11 cellular contexts compared by ENCODE assay signal in genomic region chr14:35337074-35337556, GRCh38. TPM values are rescaled to one million over a fixed set of nuclear protein-coding genes. Genes with fewer than 3 reads are reported as not detected.
DNase-seq lines count a peak whose midpoint lies in the region; ATAC-seq and TF ChIP-seq lines count a peak whose summit lies in the region.
"Had no signal": no experiment of that assay in that cellular context is flagged by ENCODE, and none has a peak within 500 bp of the region (broad histone marks: within the 10 kb centered on the region; RNA-seq: fewer than 3 reads in every experiment).

No MANE protein-coding gene starts in this region.

- H3K27me3 ChIP-seq in CD8-positive, alpha-beta memory T cell (ENCODE audit: insufficient read depth, low read length, poor library complexity, severe bottlenecking), result no peaks in the 10 kb centered on the region
- H3K27me3 ChIP-seq in ascending aorta (no peaks in the 10 kb centered on the region), gastrocnemius medialis (no peaks in the 10 kb centered on the region)

- ATAC-seq in left lobe of liver (peak; percentile 2), gastrocnemius medialis (no peak), GM19467 (IDR thresholded peaks at IDR 0.05; ENCODE audit: unreplicated experiment) (no peak)
- ATAC-seq: activated CD8-positive, alpha-beta T cell treated with anti-CD3 and anti-CD28 coated beads for 36 hours had no signal

- H3K36me3 Mint-ChIP-seq in CD8-positive, alpha-beta memory T cell, result no peaks in the 10 kb centered on the region

- intact Hi-C loops in ascending aorta (cut with DNase I), result no loop called here
- intact Hi-C loops in gastrocnemius medialis (cut with DNase I; ENCODE audit: low total_unique reads), result no loop called here

- no peak for TF ChIP-seq POLR2A in gastrocnemius medialis (IDR thresholded peaks at IDR 0.05)

- peak overlapping the region in 5 of 8 donors; percentile 22 to 79 (median 63) for H3K27ac Mint-ChIP-seq in CD8-positive, alpha-beta memory T cell
- H3K27ac Mint-ChIP-seq: activated CD8-positive, alpha-beta T cell treated with anti-CD3 and anti-CD28 coated beads for 36 hours; stimulated activated naive CD8-positive, alpha-beta T cell treated with anti-CD3 and anti-CD28 coated beads, Interleukin-15, Interleukin-2, amounts not matched to agents 100 ng/mL and 50 ng/mL, for 24 hours had no signal

- POLR2A ChIA-PET in CD8-positive, alpha-beta memory T cell (lab: Charles Lee), result no interaction called here

- TF ChIP-seq CTCF in ascending aorta (IDR thresholded peaks at IDR 0.05) (no peak), gastrocnemius medialis (IDR thresholded peaks at IDR 0.05 in 4 of 5, conservative IDR thresholded peaks at IDR 0.05 in 1 of 5) (no peak)

- no peak for DNase-seq in CD8-positive, alpha-beta memory T cell
- no peak for DNase-seq in ascending aorta (ENCODE audit: low spot score in 2 of 2)
- no peak for DNase-seq in left lobe of liver (ENCODE audit: low spot score)
- no peak for DNase-seq in gastrocnemius medialis
- DNase-seq in SW480 (ENCODE audit: low spot score), result no peak
- DNase-seq in NCI-H1417 treated with DMSO at 0.1 percent for 48 hours (lab: John Stamatoyannopoulos, UW), result no peak
- DNase-seq in LoVo (ENCODE audit: low spot score), result no peak
- DNase-seq: activated CD8-positive, alpha-beta T cell treated with anti-CD3 and anti-CD28 coated beads for 36 hours; NCI-H146 had no signal

- H3K27ac ChIP-seq in CD8-positive, alpha-beta memory T cell (ENCODE audit: low read depth, low read length), result no peak overlapping the region
- H3K27ac ChIP-seq in ascending aorta, result peak overlapping the region; percentile 76 to 80
- H3K27ac ChIP-seq in gastrocnemius medialis, result peak overlapping the region; percentile 84 to 94 (median 86)

- no peaks in the 10 kb centered on the region for H3K36me3 ChIP-seq in CD8-positive, alpha-beta memory T cell (ENCODE audit: insufficient read depth, low read length)
- no peaks in the 10 kb centered on the region for H3K36me3 ChIP-seq in ascending aorta
- H3K36me3 ChIP-seq in gastrocnemius medialis, result no peaks in the 10 kb centered on the region

- H3K9me3 Mint-ChIP-seq in CD8-positive, alpha-beta memory T cell, result no peaks in the 10 kb centered on the region
- H3K9me3 Mint-ChIP-seq: activated CD8-positive, alpha-beta T cell treated with anti-CD3 and anti-CD28 coated beads for 36 hours; stimulated activated naive CD8-positive, alpha-beta T cell treated with anti-CD3 and anti-CD28 coated beads, Interleukin-15, Interleukin-2, amounts not matched to agents 100 ng/mL and 50 ng/mL, for 24 hours had no signal

- in situ Hi-C loops in gastrocnemius medialis (cut with MboI; ENCODE audit: low sequenced_read_pairs in 4 of 4), result loop anchor here in 2 of 4 donors (5.0 to 10.0 kb wide), 2 partner anchors 65 to 68 kb away; partner anchors contain the start of gene NFKBIA (in 2 of the 2)

- H3K4me3 Mint-ChIP-seq in CD8-positive, alpha-beta memory T cell, result no peak overlapping the region
- H3K4me3 Mint-ChIP-seq: activated CD8-positive, alpha-beta T cell treated with anti-CD3 and anti-CD28 coated beads for 36 hours; stimulated activated naive CD8-positive, alpha-beta T cell treated with anti-CD3 and anti-CD28 coated beads, Interleukin-15, Interleukin-2, amounts not matched to agents 100 ng/mL and 50 ng/mL, for 24 hours had no signal

- H3K4me1 Mint-ChIP-seq in CD8-positive, alpha-beta memory T cell, result peaks cover 22 to 42% (median 25%) of the 10 kb centered on the region in 3 donors

- H3K4me3 ChIP-seq in CD8-positive, alpha-beta memory T cell (ENCODE audit: low read length), result no peak overlapping the region
- H3K4me3 ChIP-seq in ascending aorta (no peak overlapping the region), gastrocnemius medialis (peak overlapping the region in 1 of 4 donors; percentile 24)

- H3K27me3 Mint-ChIP-seq in CD8-positive, alpha-beta memory T cell, result peaks cover 0 to 2% of the 10 kb centered on the region in 2 donors
- H3K27me3 Mint-ChIP-seq: activated CD8-positive, alpha-beta T cell treated with anti-CD3 and anti-CD28 coated beads for 36 hours; stimulated activated naive CD8-positive, alpha-beta T cell treated with anti-CD3 and anti-CD28 coated beads, Interleukin-15, Interleukin-2, amounts not matched to agents 100 ng/mL and 50 ng/mL, for 24 hours had no signal

- H3K4me1 ChIP-seq in CD8-positive, alpha-beta memory T cell (ENCODE audit: insufficient read depth, low read length), result peaks cover 22% of the 10 kb centered on the region
- peaks cover 5 to 27% of the 10 kb centered on the region in 2 donors for H3K4me1 ChIP-seq in ascending aorta
- H3K4me1 ChIP-seq in gastrocnemius medialis, result peaks cover 38 to 41% of the 10 kb centered on the region in 2 donors

- no peaks in the 10 kb centered on the region for H3K9me3 ChIP-seq in CD8-positive, alpha-beta memory T cell (ENCODE audit: low read length)
- no peaks in the 10 kb centered on the region for H3K9me3 ChIP-seq in ascending aorta
- no peaks in the 10 kb centered on the region for H3K9me3 ChIP-seq in gastrocnemius medialis

- CTCF ChIA-PET in CD8-positive, alpha-beta memory T cell (lab: Charles Lee), result no interaction called here

RNA-seq across cellular contexts. Expression of gene PSMA6, which starts 44.9 kb away (rescaled TPM):
- 100 to 1,000 TPM; 399 to 400 TPM for total RNA-seq in CD8-positive, alpha-beta memory T cell
- polyA plus RNA-seq in CD8-positive, alpha-beta memory T cell, result 305 TPM
- total RNA-seq in ascending aorta (96.6 TPM), left lobe of liver (72.0 TPM), gastrocnemius medialis (100 to 1,000 TPM; 323 to 502 (median 464) TPM)
